ENCODE assay signal across 8 cellular contexts in the genomic region with DNA sequence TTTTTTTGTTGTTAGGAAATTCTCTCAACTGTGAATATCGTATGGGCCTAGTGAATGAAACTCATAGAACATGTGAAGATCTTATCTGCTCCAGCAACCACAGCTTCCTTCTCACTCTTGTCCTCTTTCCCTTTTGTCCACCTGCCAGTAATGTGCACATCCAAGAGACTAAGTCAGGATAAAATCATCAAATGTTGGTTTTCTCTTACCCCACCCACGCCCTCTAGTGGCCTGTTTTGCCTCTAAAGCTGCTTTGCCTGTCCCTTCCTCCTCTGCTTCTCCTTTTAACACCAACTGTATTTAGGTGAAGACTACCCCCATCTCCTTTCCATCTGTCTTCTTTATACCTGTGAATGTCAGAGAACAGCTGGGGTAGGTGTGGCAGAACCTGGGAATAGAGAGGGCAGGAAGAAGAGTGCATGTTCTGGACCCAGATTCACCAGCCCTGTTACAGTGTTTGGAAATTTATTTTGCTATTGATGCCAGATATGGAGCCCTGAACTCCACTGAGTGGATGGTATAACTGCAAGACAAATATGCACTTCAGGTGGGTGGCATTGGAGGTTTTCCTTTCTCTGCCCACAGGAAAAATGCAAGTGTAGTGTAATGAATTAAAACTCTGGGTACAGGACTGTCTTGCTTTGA. TPM values are rescaled to one million over a fixed set of nuclear protein-coding genes. Genes with fewer than 3 reads are reported as not detected.
DNase-seq lines count a peak whose midpoint lies in the region; ATAC-seq and TF ChIP-seq lines count a peak whose summit lies in the region.

No MANE protein-coding gene starts in this region.

- TF ChIP-seq POLR2A in upper lobe of left lung (IDR thresholded peaks at IDR 0.05): no peak

- H3K4me3 ChIP-seq in SJSA1 (no peak overlapping the region), trophoblast cell (ENCODE audit: low read depth, low read length) (no peak overlapping the region), upper lobe of left lung (no peak overlapping the region)

- no peak overlapping the region for H4K91ac ChIP-seq in trophoblast cell (ENCODE audit: low read depth, low read length)

- no peak overlapping the region for H2BK12ac ChIP-seq in trophoblast cell (ENCODE audit: low read length)

- no peak overlapping the region for H2BK5ac ChIP-seq in trophoblast cell (ENCODE audit: low read depth, low read length, poor library complexity)

- no peak overlapping the region for H3K18ac ChIP-seq in trophoblast cell (ENCODE audit: low read length)

- H3K9me3 ChIP-seq in SJSA1 (replicated peaks): no peaks in the 10 kb centered on the region
- H3K9me3 ChIP-seq in trophoblast cell (ENCODE audit: insufficient read depth, low read depth, low read length): no peaks in the 10 kb centered on the region
- no peaks in the 10 kb centered on the region for H3K9me3 ChIP-seq in upper lobe of left lung

- no peak for TF ChIP-seq EP300 in upper lobe of left lung (IDR thresholded peaks at IDR 0.05)

- no peak overlapping the region for H2AK5ac ChIP-seq in trophoblast cell (ENCODE audit: low read length)

- no peak overlapping the region for H3K23ac ChIP-seq in trophoblast cell (ENCODE audit: low read length)

- DNase-seq in EL: peak; percentile 71
- DNase-seq in M059J (ENCODE audit: low read depth): peak; percentile 75
- peak; percentile 43 to 72 for DNase-seq in SJSA1 (ENCODE audit: low read depth in 1 of 2, low spot score in 2 of 2)
- peak; percentile 6 to 65 (median 52) for DNase-seq in activated naive CD4-positive, alpha-beta T cell (lab: John Stamatoyannopoulos, UW)
- peak; percentile 80 for DNase-seq in globus pallidus (ENCODE audit: low spot score)
- peak; percentile 50 to 73 for DNase-seq in trophoblast cell
- DNase-seq in upper lobe of left lung: peak in 1 of 2 donors; percentile 81

- H2BK120ac ChIP-seq in trophoblast cell (ENCODE audit: insufficient read depth, low read length, poor library complexity): no peak overlapping the region

- H3K79me1 ChIP-seq in trophoblast cell (ENCODE audit: low read length): no peaks in the 10 kb centered on the region

- no peak overlapping the region for H3K9ac ChIP-seq in trophoblast cell (ENCODE audit: low read length)

- H3K4ac ChIP-seq in trophoblast cell (ENCODE audit: low read depth, low read length): no peak overlapping the region

- no peaks in the 10 kb centered on the region for H3K79me2 ChIP-seq in trophoblast cell (ENCODE audit: control insufficient read depth, insufficient read depth, low read length, poor library complexity)

- peak; percentile 56 to 70 (median 62) for TF ChIP-seq CTCF in upper lobe of left lung (IDR thresholded peaks at IDR 0.05)

- no peak overlapping the region for H4K8ac ChIP-seq in trophoblast cell (ENCODE audit: low read depth, low read length)

- H4K12ac ChIP-seq in trophoblast cell (ENCODE audit: low read depth, low read length): no peak overlapping the region

- H3K27me3 ChIP-seq in SJSA1 (replicated peaks): no peaks in the 10 kb centered on the region
- no peaks in the 10 kb centered on the region for H3K27me3 ChIP-seq in trophoblast cell (ENCODE audit: insufficient read depth, low read length)
- no peaks in the 10 kb centered on the region for H3K27me3 ChIP-seq in upper lobe of left lung

- WGBS in trophoblast cell (ENCODE audit: extremely low coverage, insufficient coverage, insufficient read length): no CpG with 5 or more reads among the region's 2 CpGs
- 21 to 44% methylated on average over 2 of the region's 2 CpGs for WGBS in upper lobe of left lung, 2 donors

- no peak overlapping the region for H2AFZ ChIP-seq in trophoblast cell (ENCODE audit: insufficient read depth, low read length, poor library complexity)

- H3K36me3 ChIP-seq in SJSA1 (no peaks in the 10 kb centered on the region), trophoblast cell (ENCODE audit: control insufficient read depth in 1 of 2, insufficient read depth in 2 of 2, low read length in 2 of 2) (peaks cover 0 to 1% of the 10 kb centered on the region in 2 experiments), upper lobe of left lung (no peaks in the 10 kb centered on the region)

- no peak overlapping the region for H3K14ac ChIP-seq in trophoblast cell (ENCODE audit: low read length)

- H3K27ac ChIP-seq in SJSA1 (no peak overlapping the region), trophoblast cell (ENCODE audit: low read depth, low read length) (no peak overlapping the region), upper lobe of left lung (no peak overlapping the region)

- no peak overlapping the region for H3K4me2 ChIP-seq in trophoblast cell (ENCODE audit: low read length)

- peak; percentile 73 to 88 for ATAC-seq in upper lobe of left lung (ENCODE audit: low FRiP score in 2 of 2)
- ATAC-seq in GM21786 (IDR thresholded peaks at IDR 0.05; ENCODE audit: unreplicated experiment): no peak

- H3K4me1 ChIP-seq in SJSA1 (replicated peaks) (no peaks in the 10 kb centered on the region; the same call in 1 of the 2 replicates), trophoblast cell (ENCODE audit: control insufficient read depth in 1 of 2, insufficient read depth in 2 of 2, low read length in 2 of 2) (no peaks in the 10 kb centered on the region), upper lobe of left lung (peaks cover 7 to 17% (median 16%) of the 10 kb centered on the region in 4 donors)

RNA-seq across cellular contexts. Expression of gene MGAT5, which starts 8.4 kb away (rescaled TPM):
- total RNA-seq in M059J (2014; rRNA removed; shearing (Covaris generic)): 12.1 and 21.2 TPM in 2 replicates
- 17.1 and 30.4 TPM in 2 replicates for total RNA-seq in SJSA1 (2014; rRNA removed; shearing (Covaris generic))
- 12.7 and 13.0 TPM in 2 replicates for polyA plus RNA-seq in trophoblast cell (2013)
- 10 to 100 TPM; 25.3 to 65.5 (median 41.3) TPM for total RNA-seq in upper lobe of left lung
